Comparison of ENCODE assay signal across 10 cellular contexts in genomic region chr6:118923035-118923434, GRCh38.
"Had no signal": no experiment of that assay in that cellular context is flagged by ENCODE, and none has a peak within 500 bp of the region (broad histone marks: within the 10 kb centered on the region; RNA-seq: fewer than 3 reads in every experiment).

No MANE protein-coding gene starts in this region.

- ATAC-seq: GM23338, HCT116, K562 had no signal

- FAIRE-seq: H1, H54, K562 had no signal

- H3K9me3 ChIP-seq: HAP-1 had no signal

- H3K4me3 ChIP-seq: GM23338, HAP-1, K562 had no signal

- H3K27ac ChIP-seq: HL-60 had no signal

- DNase-seq: HFFc6, IMR-90, KG1 had no signal

- H3K4me1 ChIP-seq: HAP-1 had no signal
